ENCODE assay signal across 1 cellular context in the genomic region with DNA sequence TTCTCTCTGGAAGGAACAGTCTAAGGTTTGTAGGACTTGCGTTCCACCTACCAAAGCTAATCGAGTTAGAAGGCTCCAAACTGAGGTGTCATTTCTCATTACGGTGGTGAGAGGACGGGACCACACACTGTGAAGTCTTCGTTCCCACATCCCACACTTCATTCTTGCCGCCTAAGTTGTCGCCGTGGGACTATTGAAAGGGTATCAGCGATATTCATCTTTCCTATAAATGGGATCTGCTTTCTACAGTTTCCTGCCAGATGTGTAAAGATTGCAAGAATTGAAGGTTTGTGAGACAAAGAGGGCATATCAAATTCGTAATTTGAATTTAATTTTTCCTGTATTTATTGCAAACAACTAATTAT.
TF ChIP-seq lines count a peak whose summit lies in the region.

No MANE protein-coding gene starts in this region.

TF ChIP-seq in SK-N-SH, 30 proteins besides CTCF, POLR2A, EP300 and RAD21 (continued from another document):
- TF ChIP-seq, protein P1, sequence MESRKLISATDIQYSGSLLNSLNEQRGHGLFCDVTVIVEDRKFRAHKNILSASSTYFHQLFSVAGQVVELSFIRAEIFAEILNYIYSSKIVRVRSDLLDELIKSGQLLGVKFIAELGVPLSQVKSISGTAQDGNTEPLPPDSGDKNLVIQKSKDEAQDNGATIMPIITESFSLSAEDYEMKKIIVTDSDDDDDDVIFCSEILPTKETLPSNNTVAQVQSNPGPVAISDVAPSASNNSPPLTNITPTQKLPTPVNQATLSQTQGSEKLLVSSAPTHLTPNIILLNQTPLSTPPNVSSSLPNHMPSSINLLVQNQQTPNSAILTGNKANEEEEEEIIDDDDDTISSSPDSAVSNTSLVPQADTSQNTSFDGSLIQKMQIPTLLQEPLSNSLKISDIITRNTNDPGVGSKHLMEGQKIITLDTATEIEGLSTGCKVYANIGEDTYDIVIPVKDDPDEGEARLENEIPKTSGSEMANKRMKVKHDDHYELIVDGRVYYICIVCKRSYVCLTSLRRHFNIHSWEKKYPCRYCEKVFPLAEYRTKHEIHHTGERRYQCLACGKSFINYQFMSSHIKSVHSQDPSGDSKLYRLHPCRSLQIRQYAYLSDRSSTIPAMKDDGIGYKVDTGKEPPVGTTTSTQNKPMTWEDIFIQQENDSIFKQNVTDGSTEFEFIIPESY (IDR thresholded peaks at IDR 0.05; ENCODE audit: borderline replicate concordance, low read depth): no peak
- 0 out of 2 replicates have a peak, but pooled peaks have one; percentile 9 for TF ChIP-seq FOXJ3 (CRISPR knock-in tag; IDR thresholded peaks at IDR 0.05)
- TF ChIP-seq, protein P2, sequence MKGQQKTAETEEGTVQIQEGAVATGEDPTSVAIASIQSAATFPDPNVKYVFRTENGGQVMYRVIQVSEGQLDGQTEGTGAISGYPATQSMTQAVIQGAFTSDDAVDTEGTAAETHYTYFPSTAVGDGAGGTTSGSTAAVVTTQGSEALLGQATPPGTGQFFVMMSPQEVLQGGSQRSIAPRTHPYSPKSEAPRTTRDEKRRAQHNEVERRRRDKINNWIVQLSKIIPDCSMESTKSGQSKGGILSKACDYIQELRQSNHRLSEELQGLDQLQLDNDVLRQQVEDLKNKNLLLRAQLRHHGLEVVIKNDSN (IDR thresholded peaks at IDR 0.05; ENCODE audit: borderline replicate concordance, low read depth): no peak
- peak; percentile 18; the same call in 1 of the 2 replicates for TF ChIP-seq RCOR1 (IDR thresholded peaks at IDR 0.05; ENCODE audit: low read length)
- TF ChIP-seq CHD2 (IDR thresholded peaks at IDR 0.05; ENCODE audit: low read length, partially characterized antibody): no peak
